ENCODE assay signal across 1 cellular context in the genomic region with DNA sequence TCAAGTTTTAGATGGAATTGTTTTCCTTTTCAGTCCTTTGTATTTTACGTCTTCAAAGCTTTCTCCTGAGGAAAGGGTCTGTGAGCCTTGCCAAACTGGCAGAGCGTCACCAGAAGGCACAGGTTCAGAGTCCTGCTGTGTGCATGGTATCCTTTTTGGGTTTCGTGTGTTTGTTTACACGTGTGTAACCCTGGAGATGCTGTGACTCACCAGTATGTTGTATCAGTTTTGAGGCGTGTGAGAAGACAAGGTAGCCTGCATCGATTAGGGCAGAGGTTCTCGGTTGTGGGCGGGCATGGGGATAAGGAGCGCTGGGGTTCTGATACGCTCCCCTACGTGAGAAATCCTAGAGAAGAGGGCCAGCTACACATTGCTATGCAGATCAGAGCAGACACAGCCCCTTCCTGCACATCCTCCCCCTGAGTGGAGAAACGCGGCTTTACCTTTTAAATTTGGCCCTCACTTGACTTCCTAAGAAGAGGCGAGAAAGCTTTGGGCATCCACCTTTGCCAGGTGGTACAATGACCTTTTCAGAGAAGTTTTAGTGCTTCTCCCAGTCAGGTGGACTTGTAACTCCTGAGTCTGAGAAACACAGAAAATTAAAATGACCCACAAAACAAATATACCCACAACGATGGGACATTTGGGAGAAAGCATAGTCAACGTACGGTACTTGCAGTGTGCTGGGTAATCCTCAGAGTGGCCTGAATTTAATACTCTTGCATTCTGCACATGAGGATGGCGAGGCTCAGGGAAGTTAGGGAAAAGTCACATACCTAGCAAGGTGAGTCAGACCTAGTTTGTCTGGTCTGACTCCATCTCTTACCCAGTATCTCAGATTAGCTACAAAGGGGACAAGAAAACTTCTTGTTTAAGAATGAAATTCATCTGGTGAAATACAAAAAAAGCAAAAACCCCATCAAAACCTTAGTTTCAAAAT.
TF ChIP-seq lines count a peak whose summit lies in the region.

No MANE protein-coding gene starts in this region.

TF ChIP-seq in IMR-90, 13 proteins besides CTCF, POLR2A, EP300 and RAD21:
- TF ChIP-seq MAZ (IDR thresholded peaks at IDR 0.05; ENCODE audit: borderline replicate concordance, low read depth, low read length), result no peak
- TF ChIP-seq, protein P1, sequence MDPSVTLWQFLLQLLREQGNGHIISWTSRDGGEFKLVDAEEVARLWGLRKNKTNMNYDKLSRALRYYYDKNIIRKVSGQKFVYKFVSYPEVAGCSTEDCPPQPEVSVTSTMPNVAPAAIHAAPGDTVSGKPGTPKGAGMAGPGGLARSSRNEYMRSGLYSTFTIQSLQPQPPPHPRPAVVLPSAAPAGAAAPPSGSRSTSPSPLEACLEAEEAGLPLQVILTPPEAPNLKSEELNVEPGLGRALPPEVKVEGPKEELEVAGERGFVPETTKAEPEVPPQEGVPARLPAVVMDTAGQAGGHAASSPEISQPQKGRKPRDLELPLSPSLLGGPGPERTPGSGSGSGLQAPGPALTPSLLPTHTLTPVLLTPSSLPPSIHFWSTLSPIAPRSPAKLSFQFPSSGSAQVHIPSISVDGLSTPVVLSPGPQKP (IDR thresholded peaks at IDR 0.05; ENCODE audit: borderline replicate concordance, low read depth, low read length), result no peak
- TF ChIP-seq RFX5 (IDR thresholded peaks at IDR 0.05; ENCODE audit: low read depth, low read length), result no peak
- no peak for TF ChIP-seq MAFK (IDR thresholded peaks at IDR 0.05; ENCODE audit: low read depth, low read length)
- no peak for TF ChIP-seq RCOR1 (IDR thresholded peaks at IDR 0.05; ENCODE audit: insufficient replicate concordance, low read length)
- TF ChIP-seq CEBPB (IDR thresholded peaks at IDR 0.05; ENCODE audit: low read depth, low read length), result no peak
- TF ChIP-seq CHD1 (IDR thresholded peaks at IDR 0.05; ENCODE audit: low read depth, low read length), result no peak
- TF ChIP-seq FOS (IDR thresholded peaks at IDR 0.05; ENCODE audit: low read depth, low read length), result no peak
- TF ChIP-seq MXI1 (IDR thresholded peaks at IDR 0.05; ENCODE audit: borderline replicate concordance, low read depth, low read length), result no peak
- no peak for TF ChIP-seq BHLHE40 (IDR thresholded peaks at IDR 0.05; ENCODE audit: low read depth, low read length)
- TF ChIP-seq, protein P2, sequence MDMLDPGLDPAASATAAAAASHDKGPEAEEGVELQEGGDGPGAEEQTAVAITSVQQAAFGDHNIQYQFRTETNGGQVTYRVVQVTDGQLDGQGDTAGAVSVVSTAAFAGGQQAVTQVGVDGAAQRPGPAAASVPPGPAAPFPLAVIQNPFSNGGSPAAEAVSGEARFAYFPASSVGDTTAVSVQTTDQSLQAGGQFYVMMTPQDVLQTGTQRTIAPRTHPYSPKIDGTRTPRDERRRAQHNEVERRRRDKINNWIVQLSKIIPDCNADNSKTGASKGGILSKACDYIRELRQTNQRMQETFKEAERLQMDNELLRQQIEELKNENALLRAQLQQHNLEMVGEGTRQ (IDR thresholded peaks at IDR 0.05; ENCODE audit: low read depth, low read length), result no peak
- no peak for TF ChIP-seq SMC3 (IDR thresholded peaks at IDR 0.05; ENCODE audit: low read depth, low read length)
- TF ChIP-seq NFE2L2 (IDR thresholded peaks at IDR 0.05; ENCODE audit: low read depth, low read length), result no peak
